ENCODE assay signal across 25 cellular contexts in the genomic region with DNA sequence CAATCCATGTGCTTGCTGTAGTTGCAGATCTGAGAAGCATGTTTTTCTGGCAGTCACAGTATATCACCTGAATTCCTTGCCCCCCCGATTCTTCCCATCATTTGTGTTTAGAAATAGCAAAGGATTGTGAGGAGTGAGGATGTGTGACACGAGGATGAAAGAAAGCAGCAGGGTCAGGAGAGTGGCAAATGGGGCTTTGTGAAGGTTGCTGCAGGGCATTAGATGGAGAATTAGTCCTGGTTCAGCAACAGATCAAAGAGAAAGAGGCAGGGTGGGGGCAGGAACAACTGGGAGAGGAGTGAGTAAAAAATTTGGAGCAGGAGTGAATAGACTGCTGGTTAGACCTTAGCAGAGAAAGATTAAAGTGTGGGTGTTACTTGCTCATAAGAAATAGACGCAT. TPM values are rescaled to one million over a fixed set of nuclear protein-coding genes. Genes with fewer than 3 reads are reported as not detected.
DNase-seq lines count a peak whose midpoint lies in the region; ATAC-seq, FAIRE-seq and TF ChIP-seq lines count a peak whose summit lies in the region.
"Had no signal": no experiment of that assay in that cellular context is flagged by ENCODE, and none has a peak within 500 bp of the region (broad histone marks: within the 10 kb centered on the region; RNA-seq: fewer than 3 reads in every experiment).

No MANE protein-coding gene starts in this region.

- H3K9me3 ChIP-seq in BLaER1 treated with 17β-estradiol and CSF1 and Interleukin-3, amounts not matched to agents 10 nM and 100 nM (replicated peaks in 1 of 11), result peaks cover 0 to 43% (median 0%) of the 10 kb centered on the region in 11 experiments; a peak in 11 of 22 replicates
- no peaks in the 10 kb centered on the region for H3K9me3 ChIP-seq in H1 (ENCODE audit: insufficient read depth in 2 of 2, low read depth in 1 of 2, low read length in 1 of 2)

- no peak for DNase-seq in GM19239 (ENCODE audit: insufficient read length, low spot score)
- no peak for DNase-seq in H1 (ENCODE audit: low read depth in 1 of 2, low spot score in 2 of 2)
- DNase-seq in nephron progenitor cell, result no peak
- no peak for DNase-seq in NCI-H1048 (lab: John Stamatoyannopoulos, UW)
- DNase-seq in MV-4-11 (lab: John Stamatoyannopoulos, UW), result no peak
- DNase-seq: CD4-positive, alpha-beta T cell; DMS53; Karpas-422; NCI-H1417; NCI-H1694; NCI-H2029 treated with DMSO at 0.1 percent for 48 hours; NCI-H2227 treated with DMSO at 0.1 percent for 48 hours; NCI-H526 treated with DMSO at 0.1 percent for 48 hours; PC-9; Right ventricle myocardium superior; RPMI8226 had no signal

- H4K91ac ChIP-seq in H1 (replicated peaks; ENCODE audit: insufficient read length, low read length), result no peak overlapping the region

- peak; percentile 62 for FAIRE-seq in GM19239 (lab: Jason Lieb, UNC)
- FAIRE-seq in H1 (lab: Jason Lieb, UNC), result no peak
- FAIRE-seq: G401.6 had no signal

- CTCF ChIA-PET in H1 (lab: Charles Lee; ENCODE audit: partially characterized antibody), result no interaction called here

- no peak overlapping the region for H3K14ac ChIP-seq in H1 (ENCODE audit: insufficient read length)

- peak overlapping the region; percentile 2 for H3K27ac Mint-ChIP-seq in nephron progenitor cell
- H3K27ac Mint-ChIP-seq: CD4-positive, alpha-beta T cell had no signal

- H3K27me3 Mint-ChIP-seq in nephron progenitor cell (ENCODE audit: low read depth, poor library complexity), result no peaks in the 10 kb centered on the region
- H3K27me3 Mint-ChIP-seq: CD4-positive, alpha-beta T cell had no signal

- H3K9ac ChIP-seq in BLaER1 treated with 17β-estradiol and CSF1 and Interleukin-3, amounts not matched to agents 10 nM and 100 nM, result no peak overlapping the region
- no peak overlapping the region for H3K9ac ChIP-seq in H1 (replicated peaks in 1 of 4; ENCODE audit: extremely low read depth in 1 of 4, low read depth in 3 of 4, low read length in 3 of 4)

- no peak for TF ChIP-seq CTCF in H1 (IDR thresholded peaks at IDR 0.05; ENCODE audit: control extremely low read depth in 1 of 3, insufficient read depth in 1 of 3, low read depth in 1 of 3, low read length in 3 of 3)
- no peak for TF ChIP-seq CTCF in nephron progenitor cell (IDR thresholded peaks at IDR 0.05)

- no peak overlapping the region for H4K8ac ChIP-seq in H1 (ENCODE audit: extremely low read depth, insufficient read depth, low read length)

- 87% methylated on average over 3 of the region's 3 CpGs; no CpG with 5 or more reads in 1 of the 2 experiments for WGBS in H1 (ENCODE audit: extremely low coverage in 1 of 2, insufficient coverage in 1 of 2, insufficient read length in 1 of 2, insufficient replicate concordance in 2 of 2, low coverage in 1 of 2, low lambda C conversion rate in 2 of 2, missing lambda C conversion rate in 1 of 2), 2 experiments

- H2BK5ac ChIP-seq in H1 (ENCODE audit: low read depth, low read length), result no peak overlapping the region

- POLR2A ChIA-PET in H1 (lab: Charles Lee; ENCODE audit: partially characterized antibody), result no interaction called here

- H4K5ac ChIP-seq in H1 (ENCODE audit: insufficient read length, low read depth, low read length), result no peak overlapping the region

- no peak for TF ChIP-seq EP300 in H1 (IDR thresholded peaks at IDR 0.05; ENCODE audit: borderline replicate concordance in 1 of 2, low read depth in 2 of 2, low read length in 2 of 2)

- H3K56ac ChIP-seq in H1 (replicated peaks; ENCODE audit: insufficient read length, low read depth, low read length), result no peak overlapping the region

- peaks cover 24% of the 10 kb centered on the region for H3K9me3 Mint-ChIP-seq in nephron progenitor cell
- H3K9me3 Mint-ChIP-seq: CD4-positive, alpha-beta T cell had no signal

- H2BK20ac ChIP-seq in H1 (ENCODE audit: low read length), result no peak overlapping the region

- no peak overlapping the region for H2BK12ac ChIP-seq in H1 (ENCODE audit: low read depth, low read length)

- peak overlapping the region in 7 of 11 experiments; percentile 51 to 81 (median 80); a peak in 12 of 22 replicates for H3K4me2 ChIP-seq in BLaER1 treated with 17β-estradiol and CSF1 and Interleukin-3, amounts not matched to agents 10 nM and 100 nM
- no peak overlapping the region for H3K4me2 ChIP-seq in H1 (ENCODE audit: insufficient read depth in 1 of 2, low read depth in 2 of 2, low read length in 2 of 2)
- H3K4me2 ChIP-seq: PC-9 had no signal

- H2BK15ac ChIP-seq in H1 (ENCODE audit: low read length), result no peak overlapping the region

- 0 out of 2 replicates have a peak overlapping the region, but pooled peaks have one; percentile 34 for H2AFZ ChIP-seq in H1 (ENCODE audit: low read length)
- H2AFZ ChIP-seq: PC-9 had no signal

- H3K18ac ChIP-seq in H1 (ENCODE audit: extremely low read depth, low read length), result no peak overlapping the region

- H3K4me1 ChIP-seq in BLaER1 treated with 17β-estradiol and CSF1 and Interleukin-3, amounts not matched to agents 10 nM and 100 nM, result peaks cover 25 to 62% (median 47%) of the 10 kb centered on the region in 10 experiments
- no peaks in the 10 kb centered on the region for H3K4me1 ChIP-seq in H1 (replicated peaks in 1 of 4; ENCODE audit: control insufficient read depth in 3 of 4, insufficient read depth in 4 of 4, low read length in 3 of 4)

- TF ChIP-seq RAD21 in H1 (IDR thresholded peaks at IDR 0.05 in 1 of 2, conservative IDR thresholded peaks at IDR 0.05 in 1 of 2; ENCODE audit: low read depth in 2 of 2, low read length in 2 of 2), result no peak

- H3K23me2 ChIP-seq in H1 (ENCODE audit: low read depth, low read length), result no peaks in the 10 kb centered on the region

- H3K4ac ChIP-seq in H1 (replicated peaks; ENCODE audit: insufficient read length, low read depth, low read length), result no peak overlapping the region

- no peak overlapping the region for H2AK5ac ChIP-seq in H1 (ENCODE audit: low read depth, low read length)

- H3K79me1 ChIP-seq in H1 (ENCODE audit: low read depth, low read length), result no peaks in the 10 kb centered on the region

- no peak overlapping the region for H3K23ac ChIP-seq in H1 (ENCODE audit: insufficient read length)

- no peak for TF ChIP-seq POLR2A in H1 (IDR thresholded peaks at IDR 0.05; ENCODE audit: control extremely low read depth in 1 of 2, low read depth in 2 of 2, low read length in 2 of 2)

- H3K4me3 Mint-ChIP-seq in nephron progenitor cell, result no peak overlapping the region
- H3K4me3 Mint-ChIP-seq: CD4-positive, alpha-beta T cell had no signal

- no peak overlapping the region for H2BK120ac ChIP-seq in H1 (replicated peaks; ENCODE audit: low read depth, low read length)

- no peak overlapping the region for H3K4me3 ChIP-seq in BLaER1 treated with 17β-estradiol and CSF1 and Interleukin-3, amounts not matched to agents 10 nM and 100 nM
- no peak overlapping the region for H3K4me3 ChIP-seq in H1 (ENCODE audit: extremely low read depth in 1 of 4, insufficient read depth in 2 of 4, low read depth in 3 of 4, low read length in 4 of 4)
- H3K4me3 ChIP-seq: PC-9 had no signal

- no peaks in the 10 kb centered on the region for H3K36me3 ChIP-seq in BLaER1 treated with 17β-estradiol and CSF1 and Interleukin-3, amounts not matched to agents 10 nM and 100 nM
- H3K36me3 ChIP-seq in H1 (ENCODE audit: control insufficient read depth in 2 of 4, insufficient read depth in 4 of 4, low read length in 3 of 4), result no peaks in the 10 kb centered on the region

- ATAC-seq in HG03097 (IDR thresholded peaks at IDR 0.05; ENCODE audit: low FRiP score, unreplicated experiment), result no peak
- ATAC-seq: HCT116 had no signal

- H4K20me1 ChIP-seq in BLaER1 treated with 17β-estradiol and CSF1 and Interleukin-3, amounts not matched to agents 10 nM and 100 nM, result no peaks in the 10 kb centered on the region
- H4K20me1 ChIP-seq in H1 (replicated peaks in 1 of 2; ENCODE audit: control insufficient read depth in 1 of 2, insufficient read depth in 2 of 2, low read length in 2 of 2), result no peaks in the 10 kb centered on the region

- peaks cover 7% of the 10 kb centered on the region for H3K36me3 Mint-ChIP-seq in nephron progenitor cell (ENCODE audit: low read depth)

- no peaks in the 10 kb centered on the region for H3K79me2 ChIP-seq in H1 (ENCODE audit: control insufficient read depth in 1 of 2, insufficient read depth in 2 of 2, low read length in 2 of 2)

- H3K27ac ChIP-seq in BLaER1 treated with 17β-estradiol and CSF1 and Interleukin-3, amounts not matched to agents 10 nM and 100 nM, result peak overlapping the region in 8 of 11 experiments; percentile 5 to 80 (median 64); a peak in 10 of 22 replicates
- no peak overlapping the region for H3K27ac ChIP-seq in H1 (ENCODE audit: low read depth, low read length)
- H3K27ac ChIP-seq: HL-60, PC-9 had no signal

- no peaks in the 10 kb centered on the region for H3K27me3 ChIP-seq in BLaER1 treated with 17β-estradiol and CSF1 and Interleukin-3, amounts not matched to agents 10 nM and 100 nM
- no peaks in the 10 kb centered on the region for H3K27me3 ChIP-seq in H1 (replicated peaks in 1 of 4; ENCODE audit: control insufficient read depth in 3 of 4, extremely low read depth in 1 of 4, insufficient read depth in 3 of 4, low read length in 3 of 4)

- H3K4me1 Mint-ChIP-seq in nephron progenitor cell, result peaks cover 11% of the 10 kb centered on the region

TF ChIP-seq in H1, 55 proteins besides CTCF, POLR2A, EP300 and RAD21 (continues in another document):
- no peak for TF ChIP-seq TBP (IDR thresholded peaks at IDR 0.05; ENCODE audit: low read depth, low read length)
- no peak for TF ChIP-seq SIN3A (conservative IDR thresholded peaks at IDR 0.05 in 1 of 2, IDR thresholded peaks at IDR 0.05 in 1 of 2; ENCODE audit: low read depth in 1 of 2, low read length in 2 of 2)
- TF ChIP-seq KDM5A (IDR thresholded peaks at IDR 0.05; ENCODE audit: low read length), result no peak
- no peak for TF ChIP-seq HDAC6 (IDR thresholded peaks at IDR 0.05; ENCODE audit: low read depth, low read length)
- no peak for TF ChIP-seq NANOG (IDR thresholded peaks at IDR 0.05; ENCODE audit: insufficient read depth, low read depth, low read length, poor library complexity, severe bottlenecking)
- no peak for TF ChIP-seq SUZ12 (IDR thresholded peaks at IDR 0.05; ENCODE audit: low read length)
- no peak for TF ChIP-seq CBX5 (IDR thresholded peaks at IDR 0.05; ENCODE audit: low read depth, low read length)
- TF ChIP-seq SP4 (IDR thresholded peaks at IDR 0.05; ENCODE audit: low read length), result no peak
- no peak for TF ChIP-seq HDAC2 (IDR thresholded peaks at IDR 0.05; ENCODE audit: borderline replicate concordance in 1 of 2, low read depth in 2 of 2, low read length in 2 of 2)

RNA-seq across cellular contexts. Expression of gene TNFSF11, which starts 47.7 kb away (rescaled TPM):
- total RNA-seq in H1 (2021; fragmentation: NEBNext Ultra II Directional; extraction: Animal tissue kit (Norgen Biotek cat#: 25700)), result 11.7 and 12.0 TPM in 2 replicates
- polyA plus RNA-seq in H1 (2011; rRNA removed), result 5.2 and 9.3 TPM in 2 replicates
- 6.4 TPM for polyA plus RNA-seq in H1 (2011; cell fraction: cytosol; rRNA removed)
- 3.9 TPM for polyA plus RNA-seq in H1 (2011; cell fraction: nucleus; rRNA removed)
- 9.9 to 16.0 TPM (median 10.4 TPM) in 4 replicates for polyA plus RNA-seq in H1 (2012, experiment 1 of 2)
- 2.6 TPM for polyA plus RNA-seq in H1 (2012, experiment 2 of 2)
- 7.4 TPM for polyA plus RNA-seq in H1 (2013, experiment 1 of 2)
- polyA plus RNA-seq in H1 (2013, experiment 2 of 2), result 8.1 TPM
- 13.2 and 24.0 TPM in 2 replicates for polyA minus RNA-seq in H1 (2011; rRNA and poly(A)+ RNA removed)
- polyA minus RNA-seq in H1 (2011; cell fraction: cytosol; rRNA and poly(A)+ RNA removed), result 6.2 TPM
- polyA minus RNA-seq in H1 (2011; cell fraction: nucleus; rRNA and poly(A)+ RNA removed), result 8.0 TPM
- total RNA-seq: A172, Daoy, NCI-H460, PC-9, Right ventricle myocardium superior had no signal
- polyA plus RNA-seq: BJ had no signal

Comparison
In these comparisons a context has a peak if more than half of its experiments do, and no peak if none do; other contexts are left out.
1. H3K4me2 ChIP-seq: peak in BLaER1 treated with 17β-estradiol and CSF1 and Interleukin-3, amounts not matched to agents 10 nM and 100 nM (7 of 11); none in H1 (0 of 2).